8 cellular contexts compared by ENCODE assay signal in the genomic region with DNA sequence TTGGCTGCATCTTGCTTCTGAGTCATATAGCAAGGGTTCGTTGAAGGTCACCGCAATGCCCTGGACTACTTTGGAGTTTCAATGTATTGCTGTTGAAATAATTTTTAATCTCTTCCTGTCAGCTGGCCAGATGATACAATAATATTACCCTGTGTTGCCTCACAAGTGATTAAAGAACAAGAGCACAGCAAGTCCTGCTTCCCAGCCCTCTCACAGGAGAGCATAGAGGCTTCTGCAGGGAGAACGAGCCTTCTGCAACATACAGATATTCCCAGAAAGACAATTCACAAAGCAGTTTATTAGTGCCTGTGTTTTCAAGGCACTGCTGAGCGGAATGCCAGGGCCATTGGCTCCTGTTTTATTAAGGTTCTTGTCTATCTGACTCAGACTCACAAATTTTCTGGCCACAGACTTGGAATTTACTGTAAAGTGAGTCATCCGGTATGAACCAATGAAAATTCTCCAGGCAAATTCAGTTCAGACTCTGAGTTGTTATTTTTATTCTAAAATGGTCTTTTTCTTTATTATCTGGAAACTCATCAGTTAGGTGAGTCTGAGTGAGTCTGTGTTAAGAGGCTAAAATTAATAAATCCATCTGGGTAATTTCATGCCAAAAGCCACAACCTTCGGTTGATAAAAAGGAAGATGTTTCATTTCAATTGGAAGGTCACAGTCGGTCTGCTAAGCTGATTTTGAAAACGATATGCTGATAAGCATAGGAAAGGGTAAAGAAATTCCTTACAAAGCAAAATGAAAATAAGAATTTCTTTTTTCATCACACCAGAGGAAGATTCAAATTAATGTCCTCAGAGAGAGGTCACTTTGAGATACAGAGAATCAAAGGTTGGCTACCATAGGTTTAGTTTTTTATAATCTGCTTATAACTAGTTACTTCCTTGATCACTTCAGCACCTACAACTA.
DNase-seq lines count a peak whose midpoint lies in the region; ATAC-seq and TF ChIP-seq lines count a peak whose summit lies in the region.

No MANE protein-coding gene starts in this region.

- POLR2A ChIA-PET in PC-9 (lab: Charles Lee; ENCODE audit: unreplicated experiment), result interaction anchor here (0.6 kb wide), 2 partner anchors 333 to 1349 kb away, joined by 3 to 5 read pairs; no protein-coding TSS in a partner anchor

- H2AFZ ChIP-seq in PC-9 (peak overlapping the region; percentile 71), neuronal stem cell (ENCODE audit: low read length) (peak overlapping the region; percentile 79)

- H3K27me3 ChIP-seq in PC-9 (ENCODE audit: insufficient read depth, low read depth) (no peaks in the 10 kb centered on the region), neuronal stem cell (ENCODE audit: control insufficient read depth in 3 of 3, insufficient read depth in 3 of 3, low read depth in 1 of 3, low read length in 3 of 3) (no peaks in the 10 kb centered on the region)

- peak overlapping the region; percentile 34; the same call in 1 of the 2 replicates for H3K4me3 ChIP-seq in PC-9
- no peak overlapping the region for H3K4me3 ChIP-seq in neuronal stem cell (ENCODE audit: low read length in 2 of 2)

- intact Hi-C loops in PC-9 (cut with micrococcal nuclease; ENCODE audit: unreplicated experiment), result loop anchor here (1.0 to 2.0 kb wide), 3 partner anchors 10 to 288 kb away; no protein-coding TSS in a partner anchor

- H3K18ac ChIP-seq in neuronal stem cell (ENCODE audit: low read length), result no peak overlapping the region

- H3K9me3 ChIP-seq in PC-9 (ENCODE audit: insufficient read depth, low read depth) (no peaks in the 10 kb centered on the region; the same call in 1 of the 2 replicates), neuronal stem cell (replicated peaks in 1 of 2; ENCODE audit: control insufficient read depth in 2 of 2, insufficient read depth in 1 of 2, low read depth in 1 of 2, low read length in 2 of 2) (no peaks in the 10 kb centered on the region)

- no peak overlapping the region for H2BK120ac ChIP-seq in neuronal stem cell (ENCODE audit: low read depth, low read length)

- peaks cover 34% of the 10 kb centered on the region for H3F3A ChIP-seq in PC-9 (ENCODE audit: insufficient read depth, low read depth)

- no peaks in the 10 kb centered on the region for H3K79me2 ChIP-seq in PC-9 (ENCODE audit: low read depth)

- H3K14ac ChIP-seq in neuronal stem cell (ENCODE audit: low read length), result no peak overlapping the region

- no peak for ATAC-seq in HG03108 (IDR thresholded peaks at IDR 0.05; ENCODE audit: unreplicated experiment)

- no peak overlapping the region for H2BK15ac ChIP-seq in neuronal stem cell (ENCODE audit: low read length)

- no peaks in the 10 kb centered on the region for H3K79me1 ChIP-seq in neuronal stem cell (ENCODE audit: low read depth, low read length)

- no peak overlapping the region for H2AK5ac ChIP-seq in neuronal stem cell (ENCODE audit: low read depth, low read length)

- H4K8ac ChIP-seq in neuronal stem cell (ENCODE audit: low read depth, low read length), result no peak overlapping the region

- no peak overlapping the region for H2BK12ac ChIP-seq in neuronal stem cell (ENCODE audit: low read length)

- BruUV-seq in PC-9 (replicated peaks; lab: Mats Ljungman, UMichigan), result TSS peak; percentile 80

- DNase-seq in ELF-1 (ENCODE audit: low read depth, low spot score) (peak; percentile 55), PC-9 (peak; percentile 37 to 89), epithelial cell of prostate (ENCODE audit: low read depth, low spot score) (peak; percentile 33), neuronal stem cell (ENCODE audit: low spot score) (no peak), D341Med (ENCODE audit: low spot score) (no peak), NCI-H146 treated with DMSO at 0.1 percent for 48 hours (lab: John Stamatoyannopoulos, UW; ENCODE audit: unreplicated experiment) (no peak), NCI-H510A (lab: John Stamatoyannopoulos, UW) (no peak)

- no CpG with 5 or more reads among the region's 8 CpGs for WGBS in neuronal stem cell (ENCODE audit: extremely low coverage in 2 of 2, insufficient read length in 2 of 2, insufficient replicate concordance in 1 of 2), 2 donors

- H3K4me2 ChIP-seq in PC-9 (peak overlapping the region; percentile 83), neuronal stem cell (ENCODE audit: insufficient read depth, low read length, poor library complexity, severe bottlenecking) (no peak overlapping the region)

- H3K9me2 ChIP-seq in PC-9 (ENCODE audit: insufficient read depth), result no peaks in the 10 kb centered on the region

- CTCF ChIA-PET in PC-9 (lab: Charles Lee), result interaction anchor here (0.5 kb wide), 1 partner anchor 373 kb away, joined by 3 read pairs; no protein-coding TSS in a partner anchor

- no peak overlapping the region for H3K9ac ChIP-seq in neuronal stem cell (ENCODE audit: low read depth, low read length, poor library complexity)

- H3K27ac ChIP-seq in PC-9 (peak overlapping the region; percentile 95), epithelial cell of prostate (peak overlapping the region; percentile 97), neuronal stem cell (replicated peaks; ENCODE audit: low read length) (no peak overlapping the region)

- no peak overlapping the region for H2BK5ac ChIP-seq in neuronal stem cell (ENCODE audit: low read length)

- no peak overlapping the region for H3K4ac ChIP-seq in neuronal stem cell (ENCODE audit: low read length)

- H3K4me1 ChIP-seq in PC-9 (replicated peaks; ENCODE audit: insufficient read depth) (peaks cover 45% of the 10 kb centered on the region), neuronal stem cell (ENCODE audit: control insufficient read depth in 2 of 2, insufficient read depth in 1 of 2, low read depth in 1 of 2, low read length in 2 of 2) (peaks cover 12 to 15% of the 10 kb centered on the region in 2 donors)

- H4K20me1 ChIP-seq in PC-9 (ENCODE audit: insufficient read depth), result no peaks in the 10 kb centered on the region

- TF ChIP-seq CTCF in PC-9 (conservative IDR thresholded peaks at IDR 0.05), result no peak

- H4K91ac ChIP-seq in neuronal stem cell (ENCODE audit: low read depth, low read length, poor library complexity), result no peak overlapping the region

- no peaks in the 10 kb centered on the region for H3K36me3 ChIP-seq in PC-9 (ENCODE audit: low read depth)
- no peaks in the 10 kb centered on the region for H3K36me3 ChIP-seq in neuronal stem cell (replicated peaks in 1 of 2; ENCODE audit: control insufficient read depth in 2 of 2, insufficient read depth in 2 of 2, low read length in 2 of 2)

- no peak overlapping the region for H3K23ac ChIP-seq in neuronal stem cell (ENCODE audit: low read depth, low read length, poor library complexity)

Comparison
In these comparisons a context has a peak if more than half of its experiments do, and no peak if none do; other contexts are left out.
1. DNase-seq: peak in ELF-1 (single experiment), PC-9 (2 of 2) and epithelial cell of prostate (single experiment); none in neuronal stem cell (single experiment), D341Med (single experiment), NCI-H146 treated with DMSO at 0.1 percent for 48 hours (single experiment) and NCI-H510A (single experiment).